Comparison of ENCODE assay signal across 14 cellular contexts in the genomic region with DNA sequence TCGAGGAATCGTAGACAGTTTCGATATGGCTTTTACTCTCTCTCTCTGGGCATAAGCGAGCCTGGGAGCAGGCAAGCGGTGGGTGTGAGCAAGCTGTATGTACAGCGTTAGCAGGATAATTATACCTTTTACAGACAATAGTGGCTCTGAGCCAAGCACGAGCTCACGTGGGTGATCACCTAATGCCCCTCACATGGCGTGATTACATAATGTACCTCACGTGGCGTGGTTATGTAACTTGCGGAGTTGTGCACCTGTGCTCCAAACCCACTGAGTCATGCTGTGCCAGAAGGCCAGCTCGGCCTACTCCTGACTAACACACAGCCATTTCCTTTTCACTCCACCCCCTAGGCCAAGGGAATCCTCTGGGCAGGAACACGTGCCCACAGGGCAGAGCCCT.
DNase-seq lines count a peak whose midpoint lies in the region; ATAC-seq and TF ChIP-seq lines count a peak whose summit lies in the region.
"Had no signal": no experiment of that assay in that cellular context is flagged by ENCODE, and none has a peak within 500 bp of the region (broad histone marks: within the 10 kb centered on the region; RNA-seq: fewer than 3 reads in every experiment).

No MANE protein-coding gene starts in this region.

- TF ChIP-seq EP300 in transverse colon (IDR thresholded peaks at IDR 0.05; ENCODE audit: low read depth) = no peak

- no peak overlapping the region for H3K4me3 ChIP-seq in transverse colon
- H3K4me3 ChIP-seq: A549 had no signal

- peak; percentile 19 for DNase-seq in NCI-H345 (lab: John Stamatoyannopoulos, UW)
- no peak for DNase-seq in NCI-H345 treated with DMSO at 0.1 percent for 48 hours (lab: John Stamatoyannopoulos, UW; ENCODE audit: unreplicated experiment)
- peak; percentile 71 for DNase-seq in NCI-H2227 treated with DMSO at 0.1 percent for 48 hours (lab: John Stamatoyannopoulos, UW)
- DNase-seq in dermis microvascular lymphatic vessel endothelial cell (ENCODE audit: low read depth in 2 of 2) = peak; percentile 94 to 99
- DNase-seq in transverse colon = peak; percentile 82
- no peak for DNase-seq in activated CD4-positive, alpha-beta T cell treated with anti-CD3 and anti-CD28 coated beads, Interleukin-2, amount 50 U/mL, for 48 hours
- no peak for DNase-seq in HT-29 (ENCODE audit: low spot score)
- DNase-seq: activated T-cell treated with anti-CD3 and anti-CD28 coated beads, Interleukin-2, amount 50 U/mL, for 1 hour; aorta; CD8-positive, alpha-beta T cell; NCI-H146; nucleus accumbens had no signal

- peak; percentile 44 for TF ChIP-seq POLR2A in transverse colon (IDR thresholded peaks at IDR 0.05)

- WGBS in transverse colon (ENCODE audit: low coverage in 1 of 2), 2 donors = 54 to 66% methylated on average over 4 to 14 of the region's 14 CpGs

- no peaks in the 10 kb centered on the region for H3K27me3 ChIP-seq in transverse colon

- no peaks in the 10 kb centered on the region for H3K4me1 ChIP-seq in transverse colon
- H3K4me1 ChIP-seq: A549 had no signal

- in situ Hi-C loops in transverse colon (cut with MboI; ENCODE audit: low pct_ligation_motif_present in 1 of 4, low pct_unique_long_range_greater_than_20kb in 1 of 4, low sequenced_read_pairs in 3 of 4) = no loop called here

- H3K9me3 ChIP-seq in transverse colon = no peaks in the 10 kb centered on the region

- no peaks in the 10 kb centered on the region for H3K36me3 ChIP-seq in transverse colon

- intact Hi-C loops in transverse colon (cut with DNase I; ENCODE audit: low total_unique reads) = no loop called here

- ATAC-seq in HG03571 (IDR thresholded peaks at IDR 0.05; ENCODE audit: unreplicated experiment) = no peak
- ATAC-seq: A549; CD8-positive, alpha-beta T cell had no signal

- H3K27ac ChIP-seq in transverse colon = peak overlapping the region in 3 of 4 donors; percentile 43 to 72 (median 49)
- H3K27ac ChIP-seq: A549 had no signal

- no peak for TF ChIP-seq CTCF in transverse colon (IDR thresholded peaks at IDR 0.05)

Comparison
In these comparisons a context has a peak if more than half of its experiments do, and no peak if none do; other contexts are left out.
1. DNase-seq: peak in NCI-H345 (single experiment), NCI-H2227 treated with DMSO at 0.1 percent for 48 hours (single experiment), dermis microvascular lymphatic vessel endothelial cell (2 of 2) and transverse colon (single experiment); none in NCI-H345 treated with DMSO at 0.1 percent for 48 hours (single experiment), activated CD4-positive, alpha-beta T cell treated with anti-CD3 and anti-CD28 coated beads, Interleukin-2, amount 50 U/mL, for 48 hours (0 of 2) and HT-29 (single experiment).